In the genomic region with DNA sequence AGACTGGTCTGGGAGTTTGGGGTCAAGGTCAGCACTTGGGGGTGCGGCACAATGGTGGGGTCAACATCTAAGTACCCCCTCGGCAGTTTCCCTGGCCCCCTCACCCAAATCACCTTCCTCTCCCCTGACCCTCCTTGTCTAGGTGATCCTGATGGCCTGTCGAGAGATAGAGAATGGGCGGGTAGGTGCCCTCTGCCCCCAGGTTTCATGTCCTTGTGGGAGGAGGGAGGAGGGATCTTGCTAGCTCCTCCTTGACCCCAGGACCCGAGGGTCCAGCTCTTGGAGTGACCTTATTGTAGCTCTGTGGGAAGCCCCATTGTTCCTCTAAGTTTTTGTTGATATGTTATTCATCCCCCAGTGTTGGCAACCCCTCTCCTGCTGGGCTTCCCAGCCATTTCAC, we compare ENCODE assay signal across 8 cellular contexts.
"Had no signal": no experiment of that assay in that cellular context is flagged by ENCODE, and none has a peak within 500 bp of the region (broad histone marks: within the 10 kb centered on the region; RNA-seq: fewer than 3 reads in every experiment).

No MANE protein-coding gene starts in this region.

- H3K36me3 ChIP-seq: HAP-1 had no signal

- H3K9me3 ChIP-seq: HAP-1 had no signal

- H3K4me3 ChIP-seq: GM23338, HAP-1 had no signal

- H3K27ac ChIP-seq: HL-60 had no signal

- DNase-seq: HFFc6, KBM-7 had no signal

- H3K4me3 Mint-ChIP-seq: GM23338, HFFc6 had no signal

- H3K27me3 Mint-ChIP-seq: IgD-negative memory B cell had no signal

- H3K27ac Mint-ChIP-seq: GM23338, HFFc6, IgD-negative memory B cell had no signal

- H3K9me3 Mint-ChIP-seq: GM23338, HFFc6 had no signal

- ATAC-seq: GM23338, HCT116, HepG2 had no signal
